29 cellular contexts compared by ENCODE assay signal in genomic region chr16:61150351-61150750, GRCh38.
"Had no signal": no experiment of that assay in that cellular context is flagged by ENCODE, and none has a peak within 500 bp of the region (broad histone marks: within the 10 kb centered on the region; RNA-seq: fewer than 3 reads in every experiment).

No MANE protein-coding gene starts in this region.

- DNase-seq: colonic mucosa; cortex of kidney; dermis blood vessel endothelial cell; dorsolateral prefrontal cortex; effector CD4-positive, alpha-beta T cell; effector CD8-positive, alpha-beta T cell; effector memory CD4-positive, alpha-beta T cell; effector memory CD8-positive, alpha-beta T cell; erythroblast; esophagus squamous epithelium; foreskin fibroblast; foreskin keratinocyte; foreskin melanocyte; gastrocnemius medialis; glutamatergic neuron; head of caudate nucleus; heart right ventricle had no signal

- H3K27ac Mint-ChIP-seq: dendritic cell treated with granulocyte-macrophage colony-stimulating factor and Interleukin-4, amounts not matched to agents 40 ng/mL and 50 ng/mL, for 4 days; effector memory CD8-positive, alpha-beta T cell; endodermal cell had no signal

- ATAC-seq: effector memory CD8-positive, alpha-beta T cell; esophagus mucosa; foreskin keratinocyte; gastrocnemius medialis; gastroesophageal sphincter; heart left ventricle; heart right ventricle had no signal

- H3K4me3 ChIP-seq: colonic mucosa, coronary artery, dorsolateral prefrontal cortex, esophagus muscularis mucosa, esophagus squamous epithelium, gastrocnemius medialis, gastroesophageal sphincter, heart left ventricle, heart right ventricle had no signal

- H3K9me3 ChIP-seq: colonic mucosa, esophagus muscularis mucosa, esophagus squamous epithelium, gastrocnemius medialis, gastroesophageal sphincter had no signal

- H3K9me3 Mint-ChIP-seq: dendritic cell treated with granulocyte-macrophage colony-stimulating factor and Interleukin-4, amounts not matched to agents 40 ng/mL and 50 ng/mL, for 4 days had no signal

- H3K36me3 ChIP-seq: colonic mucosa, esophagus muscularis mucosa, esophagus squamous epithelium, gastrocnemius medialis, gastroesophageal sphincter, heart left ventricle, heart right ventricle had no signal

- H3K27ac ChIP-seq: colonic mucosa, coronary artery, dorsolateral prefrontal cortex, epithelial cell of prostate, esophagus muscularis mucosa, esophagus squamous epithelium, foreskin keratinocyte, gastrocnemius medialis, gastroesophageal sphincter, heart left ventricle, heart right ventricle had no signal

- H3K4me3 Mint-ChIP-seq: dendritic cell treated with granulocyte-macrophage colony-stimulating factor and Interleukin-4, amounts not matched to agents 40 ng/mL and 50 ng/mL, for 4 days; effector memory CD8-positive, alpha-beta T cell; endodermal cell had no signal

- FAIRE-seq: colon, endometrium, endothelial cell of umbilical vein, frontal cortex had no signal

- H3K4me1 ChIP-seq: colonic mucosa, esophagus muscularis mucosa, esophagus squamous epithelium, foreskin keratinocyte, gastrocnemius medialis, gastroesophageal sphincter, heart left ventricle, heart right ventricle had no signal

- H3K27me3 Mint-ChIP-seq: dendritic cell treated with granulocyte-macrophage colony-stimulating factor and Interleukin-4, amounts not matched to agents 40 ng/mL and 50 ng/mL, for 4 days; effector memory CD8-positive, alpha-beta T cell had no signal
